In genomic region chr2:12722445-12723316, GRCh38 we compare ENCODE assay signal across 9 cellular contexts. TPM values are rescaled to one million over a fixed set of nuclear protein-coding genes. Genes with fewer than 3 reads are reported as not detected.
A peak's percentile ranks its signal among the peaks of the same experiment; 100 is the strongest.
DNase-seq lines count a peak whose midpoint lies in the region; TF ChIP-seq lines count a peak whose summit lies in the region.
"Had no signal": no experiment of that assay in that cellular context is flagged by ENCODE, and none has a peak within 500 bp of the region (broad histone marks: within the 10 kb centered on the region; RNA-seq: fewer than 3 reads in every experiment).

No MANE protein-coding gene starts in this region.

- no peak overlapping the region for H3K9ac ChIP-seq in skeletal muscle tissue (ENCODE audit: low read depth in 1 of 3, low read length in 3 of 3)

- peaks cover 65% of the 10 kb centered on the region for H3K4me1 ChIP-seq in OCI-LY7 (ENCODE audit: insufficient read depth, low read length, poor library complexity, severe bottlenecking)
- peaks cover 29 to 55% (median 43%) of the 10 kb centered on the region in 3 donors for H3K4me1 ChIP-seq in skeletal muscle tissue (ENCODE audit: control insufficient read depth in 3 of 3, insufficient read depth in 3 of 3, low read length in 3 of 3)

- peaks cover 17% of the 10 kb centered on the region for H3K4me1 Mint-ChIP-seq in endothelial cell (ENCODE audit: unreplicated experiment)

- H3K36me3 ChIP-seq in OCI-LY7 (ENCODE audit: insufficient read depth, low read length) (no peaks in the 10 kb centered on the region; the same call in 1 of the 2 replicates), skeletal muscle tissue (ENCODE audit: control insufficient read depth in 3 of 3, insufficient read depth in 3 of 3, low read length in 3 of 3) (peaks cover 7 to 29% (median 10%) of the 10 kb centered on the region in 3 donors)

- H3K27me3 ChIP-seq in skeletal muscle tissue (ENCODE audit: control insufficient read depth in 3 of 3, insufficient read depth in 3 of 3, low read length in 3 of 3), result no peaks in the 10 kb centered on the region

- H3K27ac ChIP-seq in OCI-LY7 (ENCODE audit: low read depth, low read length, poor library complexity, severe bottlenecking) (no peak overlapping the region), epithelial cell of prostate (peak overlapping the region; percentile 2), skeletal muscle tissue (ENCODE audit: low read depth, low read length) (no peak overlapping the region)

- TF ChIP-seq CTCF in OCI-LY7 (conservative IDR thresholded peaks at IDR 0.05; ENCODE audit: low read length) (peak; percentile 41), endothelial cell (IDR thresholded peaks at IDR 0.05; ENCODE audit: unreplicated experiment) (no peak)

- no peak overlapping the region for H3K27ac Mint-ChIP-seq in endothelial cell (ENCODE audit: unreplicated experiment)

- peaks cover 11% of the 10 kb centered on the region for H3K27me3 Mint-ChIP-seq in endothelial cell (ENCODE audit: unreplicated experiment)

- intact Hi-C loops in OCI-LY7 (cut with micrococcal nuclease; ENCODE audit: unreplicated experiment), result no loop called here

- H3K9me3 Mint-ChIP-seq in endothelial cell (ENCODE audit: unreplicated experiment), result no peaks in the 10 kb centered on the region

- POLR2A ChIA-PET in OCI-LY7 (lab: Charles Lee), result no interaction called here

- no peaks in the 10 kb centered on the region; the same call in 1 of the 2 replicates for H3K79me2 ChIP-seq in OCI-LY7 (ENCODE audit: insufficient read depth, low read depth, low read length)

- no peaks in the 10 kb centered on the region for H3K9me3 ChIP-seq in OCI-LY7 (ENCODE audit: low read length)
- no peaks in the 10 kb centered on the region for H3K9me3 ChIP-seq in skeletal muscle tissue (ENCODE audit: control insufficient read depth in 3 of 3, low read length in 3 of 3)

- no TSS peak for BruUV-seq in OCI-LY7 (replicated peaks; lab: Mats Ljungman, UMichigan)

- no peak overlapping the region for H2AFZ ChIP-seq in OCI-LY7 (ENCODE audit: low read length)

- CTCF ChIA-PET in OCI-LY7 (lab: Charles Lee; ENCODE audit: unreplicated experiment), result no interaction called here

- H4K20me1 ChIP-seq in OCI-LY7 (ENCODE audit: insufficient read depth, low read length), result 0 out of 2 replicates have a peak, but pooled peaks cover 5% of the 10 kb centered on the region

- no peaks in the 10 kb centered on the region for H3K9me2 ChIP-seq in OCI-LY7 (ENCODE audit: insufficient read depth, low read length)

- no peak overlapping the region for H3K4me2 ChIP-seq in OCI-LY7 (ENCODE audit: low read length)

- peak; percentile 22 to 40 for DNase-seq in activated CD4-positive, alpha-beta T cell treated with anti-CD3 and anti-CD28 coated beads, Interleukin-2, amount 50 U/mL, for 48 hours
- no peak for DNase-seq in activated CD4-positive, alpha-beta T cell treated with anti-CD3 and anti-CD28 coated beads, Interleukin-2, amount 50 U/mL, for 4 hours
- DNase-seq in OCI-LY7 (ENCODE audit: low spot score) (no peak), epithelial cell of prostate (ENCODE audit: low read depth, low spot score) (no peak), HT-29 (ENCODE audit: low spot score) (no peak), endothelial cell (ENCODE audit: low spot score) (no peak), DMS 273 treated with DMSO at 0.1 percent for 48 hours (lab: John Stamatoyannopoulos, UW) (no peak)
- DNase-seq: NCI-H774 had no signal

- H3K4me3 Mint-ChIP-seq in endothelial cell (ENCODE audit: unreplicated experiment), result no peak overlapping the region

- no peak overlapping the region for H3K4me3 ChIP-seq in OCI-LY7 (ENCODE audit: low read depth, low read length, poor library complexity, severe bottlenecking)
- peak overlapping the region in 2 of 3 donors; percentile 8 to 48 for H3K4me3 ChIP-seq in skeletal muscle tissue (ENCODE audit: low read length in 3 of 3)

- peaks cover 8% of the 10 kb centered on the region for H3K36me3 Mint-ChIP-seq in endothelial cell (ENCODE audit: low read depth, unreplicated experiment)

RNA-seq across cellular contexts. Expression of gene TRIB2, which starts 5.9 kb away (rescaled TPM):
- total RNA-seq in OCI-LY7 (2014; rRNA removed; shearing (Covaris generic)), result 11.8 and 18.8 TPM in 2 replicates
- 25.5 and 26.0 TPM in 2 replicates for total RNA-seq in OCI-LY7 (2022)
- 38.1 TPM for total RNA-seq in skeletal muscle tissue
- total RNA-seq in HT-29 (2014; rRNA removed; shearing (Covaris generic)), result 5.7 and 8.6 TPM in 2 replicates
- 10.1 TPM for total RNA-seq in endothelial cell (ENCODE audit: unreplicated experiment)

Comparison
In these comparisons a context has a peak if more than half of its experiments do, and no peak if none do; other contexts are left out.
1. DNase-seq: peak in activated CD4-positive, alpha-beta T cell treated with anti-CD3 and anti-CD28 coated beads, Interleukin-2, amount 50 U/mL, for 48 hours (2 of 2); none in activated CD4-positive, alpha-beta T cell treated with anti-CD3 and anti-CD28 coated beads, Interleukin-2, amount 50 U/mL, for 4 hours (0 of 2), OCI-LY7 (single experiment), epithelial cell of prostate (single experiment), HT-29 (single experiment), endothelial cell (single experiment) and DMS 273 treated with DMSO at 0.1 percent for 48 hours (single experiment).